29 cellular contexts compared by ENCODE assay signal in genomic region chr11:82117339-82117738, GRCh38.
"Had no signal": no experiment of that assay in that cellular context is flagged by ENCODE, and none has a peak within 500 bp of the region (broad histone marks: within the 10 kb centered on the region; RNA-seq: fewer than 3 reads in every experiment).

No MANE protein-coding gene starts in this region.

- H3K4me3 ChIP-seq: adrenal gland, SJCRH30, SK-N-MC had no signal

- H3K9me3 ChIP-seq: adrenal gland, SJCRH30 had no signal

- DNase-seq: activated CD4-positive, alpha-beta T cell treated with anti-CD3 and anti-CD28 coated beads for 36 hours; activated CD4-positive, alpha-beta T cell treated with anti-CD3 and anti-CD28 coated beads, Interleukin-2, amount 10 ng/mL, durations not matched to agents 7 days and 5 days; activated CD4-positive, alpha-beta T cell treated with anti-CD3 and anti-CD28 coated beads, Interleukin-2, amount 50 U/mL, for 48 hours; activated CD8-positive, alpha-beta memory T cell treated with anti-CD3 and anti-CD28 coated beads, Interleukin-2, amount 50 U/mL, for 4 hours; activated CD8-positive, alpha-beta T cell treated with anti-CD3 and anti-CD28 coated beads, Interleukin-2, amount 10 ng/mL, durations not matched to agents 7 days and 5 days; activated gamma-delta T cell treated with Interleukin-2 at 50 U/mL for 16 hours; activated naive CD4-positive, alpha-beta T cell treated with anti-CD3 and anti-CD28 coated beads for 36 hours; activated T-cell treated with anti-CD3 and anti-CD28 coated beads for 4 hours; activated T-cell treated with anti-CD3 and anti-CD28 coated beads, Interleukin-2, amount 50 U/mL, for 4 hours; adrenal gland; anterior cingulate cortex; caudate nucleus; cerebellar nuclear complex; cortex of kidney; NCI-H1105 treated with DMSO at 0.1 percent for 48 hours; NCI-H1436; NCI-H1694; NCI-H1930; NCI-H2081 treated with DMSO at 0.1 percent for 48 hours; NCI-H226; NCI-H446 treated with DMSO at 0.1 percent for 48 hours; NCI-H524 treated with DMSO at 0.1 percent for 48 hours; SHP77; SJCRH30 had no signal

- H3K27me3 ChIP-seq: adrenal gland, SJCRH30 had no signal

- H3K27ac ChIP-seq: adrenal gland, SJCRH30, SK-N-MC had no signal

- H3K4me1 ChIP-seq: adrenal gland, SJCRH30 had no signal

- ATAC-seq: activated CD4-positive, alpha-beta T cell treated with anti-CD3 and anti-CD28 coated beads for 36 hours; activated CD4-positive, CD25-positive, alpha-beta regulatory T cell treated with anti-CD3 and anti-CD28 coated beads, Interleukin-2, amount 50 U/mL, for 24 hours; activated CD8-positive, alpha-beta T cell treated with anti-CD3 and anti-CD28 coated beads, Interleukin-2, amount 10 ng/mL, durations not matched to agents 7 days and 5 days; activated naive CD4-positive, alpha-beta T cell treated with anti-CD3 and anti-CD28 coated beads, Interleukin-2, amount 50 U/mL, for 72 hours; activated T-cell treated with anti-CD3 and anti-CD28 coated beads, Interleukin-2, amount 50 U/mL, for 4 hours; Panc1; WTC11 had no signal

- H3K36me3 ChIP-seq: adrenal gland, SJCRH30 had no signal
